ENCODE assay signal across 1 cellular context in genomic region chr6:43427406-43428111, GRCh38.
TF ChIP-seq lines count a peak whose summit lies in the region.

Gene ABCC10, plus strand, starts transcription at chr6:43427541. Its CDS starts 438 bp downstream, at chr6:43427979.

TF ChIP-seq in HepG2, 621 proteins besides CTCF, POLR2A, EP300 and RAD21 (continued from another document and continues in another):
- TF ChIP-seq REST (IDR thresholded peaks at IDR 0.05; ENCODE audit: borderline replicate concordance in 1 of 2, low read depth in 1 of 2, low read length in 2 of 2) = peak in 1 of 2 experiments; percentile 42; a peak in 1 of 4 replicates
- TF ChIP-seq ZBTB21 (CRISPR knock-in tag; IDR thresholded peaks at IDR 0.05) = peak; percentile 95; the same call in 1 of the 2 replicates
- TF ChIP-seq ARID2 (CRISPR knock-in tag; IDR thresholded peaks at IDR 0.05; ENCODE audit: borderline replicate concordance) = no peak
- no peak for TF ChIP-seq ZNF737 (CRISPR knock-in tag; IDR thresholded peaks at IDR 0.05; ENCODE audit: borderline replicate concordance)
- peak; percentile 94 for TF ChIP-seq ELF1 (CRISPR knock-in tag; IDR thresholded peaks at IDR 0.05)
- no peak for TF ChIP-seq SMC3 (IDR thresholded peaks at IDR 0.05; ENCODE audit: low read length)
- TF ChIP-seq ZNF615 (CRISPR knock-in tag; IDR thresholded peaks at IDR 0.05; ENCODE audit: borderline replicate concordance) = no peak
- peak; percentile 50; the same call in 1 of the 2 replicates for TF ChIP-seq FOXK1 (CRISPR knock-in tag; IDR thresholded peaks at IDR 0.05; ENCODE audit: borderline replicate concordance, low read depth)
- TF ChIP-seq BORCS8-MEF2B (CRISPR knock-in tag; IDR thresholded peaks at IDR 0.05) = no peak
- TF ChIP-seq HNRNPH1 (optimal IDR thresholded peaks at IDR 0.05; ENCODE audit: low read depth, low read length) = peak; percentile 19
- TF ChIP-seq HOXA9 (CRISPR knock-in tag; IDR thresholded peaks at IDR 0.05; ENCODE audit: borderline replicate concordance) = no peak
- TF ChIP-seq NFE2L2 (IDR thresholded peaks at IDR 0.05; ENCODE audit: low read length) = no peak; the same call in 1 of the 2 replicates
- no peak for TF ChIP-seq PRPF4 (IDR thresholded peaks at IDR 0.05; ENCODE audit: low read depth, low read length, poor library complexity, severe bottlenecking)
- TF ChIP-seq ELF4 (CRISPR knock-in tag; IDR thresholded peaks at IDR 0.05; ENCODE audit: borderline replicate concordance) = peak; percentile 44; the same call in 1 of the 2 replicates
- no peak for TF ChIP-seq GTF3A (CRISPR knock-in tag; conservative IDR thresholded peaks at IDR 0.05)
- no peak for TF ChIP-seq DNMT3B (CRISPR knock-in tag; conservative IDR thresholded peaks at IDR 0.05)
- TF ChIP-seq MXD3 (CRISPR knock-in tag; IDR thresholded peaks at IDR 0.05) = peak; percentile 46
- no peak for TF ChIP-seq CENPBD1 (CRISPR knock-in tag; IDR thresholded peaks at IDR 0.05; ENCODE audit: borderline replicate concordance, low read depth)
- TF ChIP-seq THAP9 (CRISPR knock-in tag; IDR thresholded peaks at IDR 0.05; ENCODE audit: borderline replicate concordance) = peak; percentile 86
- TF ChIP-seq FOXC1 (CRISPR knock-in tag; IDR thresholded peaks at IDR 0.05; ENCODE audit: borderline replicate concordance) = peak; percentile 91
- peak; percentile 52; the same call in 1 of the 2 replicates for TF ChIP-seq MEIS2 (CRISPR knock-in tag; IDR thresholded peaks at IDR 0.05)
- 0 out of 2 replicates have a peak, but pooled peaks have one; percentile 37 for TF ChIP-seq ZNF296 (CRISPR knock-in tag; conservative IDR thresholded peaks at IDR 0.05)
- no peak for TF ChIP-seq ZBTB2 (CRISPR knock-in tag; IDR thresholded peaks at IDR 0.05; ENCODE audit: low read depth)
- no peak for TF ChIP-seq PCBP2 (optimal IDR thresholded peaks at IDR 0.05; ENCODE audit: low read depth, low read length, poor library complexity, severe bottlenecking)
- TF ChIP-seq PITX1 (CRISPR knock-in tag; IDR thresholded peaks at IDR 0.05) = peak; percentile 62
- TF ChIP-seq SP2 (CRISPR knock-in tag; IDR thresholded peaks at IDR 0.05) = no peak
- TF ChIP-seq, protein P1, sequence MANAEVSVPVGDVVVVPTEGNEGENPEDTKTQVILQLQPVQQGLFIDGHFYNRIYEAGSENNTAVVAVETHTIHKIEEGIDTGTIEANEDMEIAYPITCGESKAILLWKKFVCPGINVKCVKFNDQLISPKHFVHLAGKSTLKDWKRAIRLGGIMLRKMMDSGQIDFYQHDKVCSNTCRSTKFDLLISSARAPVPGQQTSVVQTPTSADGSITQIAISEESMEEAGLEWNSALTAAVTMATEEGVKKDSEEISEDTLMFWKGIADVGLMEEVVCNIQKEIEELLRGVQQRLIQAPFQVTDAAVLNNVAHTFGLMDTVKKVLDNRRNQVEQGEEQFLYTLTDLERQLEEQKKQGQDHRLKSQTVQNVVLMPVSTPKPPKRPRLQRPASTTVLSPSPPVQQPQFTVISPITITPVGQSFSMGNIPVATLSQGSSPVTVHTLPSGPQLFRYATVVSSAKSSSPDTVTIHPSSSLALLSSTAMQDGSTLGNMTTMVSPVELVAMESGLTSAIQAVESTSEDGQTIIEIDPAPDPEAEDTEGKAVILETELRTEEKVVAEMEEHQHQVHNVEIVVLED (CRISPR knock-in tag; IDR thresholded peaks at IDR 0.05; ENCODE audit: borderline replicate concordance) = peak; percentile 87
- no peak for TF ChIP-seq ZFP36L2 (CRISPR knock-in tag; IDR thresholded peaks at IDR 0.05)
- TF ChIP-seq FOXO1 (CRISPR knock-in tag; IDR thresholded peaks at IDR 0.05) = peak; percentile 35
- no peak; the same call in 1 of the 2 replicates for TF ChIP-seq ZNF431 (CRISPR knock-in tag; IDR thresholded peaks at IDR 0.05; ENCODE audit: borderline replicate concordance, low read depth)
- TF ChIP-seq ETS1 (CRISPR knock-in tag; IDR thresholded peaks at IDR 0.05) = no peak
- TF ChIP-seq SETDB1 (CRISPR knock-in tag; IDR thresholded peaks at IDR 0.05; ENCODE audit: borderline replicate concordance) = no peak
- TF ChIP-seq, protein P2, sequence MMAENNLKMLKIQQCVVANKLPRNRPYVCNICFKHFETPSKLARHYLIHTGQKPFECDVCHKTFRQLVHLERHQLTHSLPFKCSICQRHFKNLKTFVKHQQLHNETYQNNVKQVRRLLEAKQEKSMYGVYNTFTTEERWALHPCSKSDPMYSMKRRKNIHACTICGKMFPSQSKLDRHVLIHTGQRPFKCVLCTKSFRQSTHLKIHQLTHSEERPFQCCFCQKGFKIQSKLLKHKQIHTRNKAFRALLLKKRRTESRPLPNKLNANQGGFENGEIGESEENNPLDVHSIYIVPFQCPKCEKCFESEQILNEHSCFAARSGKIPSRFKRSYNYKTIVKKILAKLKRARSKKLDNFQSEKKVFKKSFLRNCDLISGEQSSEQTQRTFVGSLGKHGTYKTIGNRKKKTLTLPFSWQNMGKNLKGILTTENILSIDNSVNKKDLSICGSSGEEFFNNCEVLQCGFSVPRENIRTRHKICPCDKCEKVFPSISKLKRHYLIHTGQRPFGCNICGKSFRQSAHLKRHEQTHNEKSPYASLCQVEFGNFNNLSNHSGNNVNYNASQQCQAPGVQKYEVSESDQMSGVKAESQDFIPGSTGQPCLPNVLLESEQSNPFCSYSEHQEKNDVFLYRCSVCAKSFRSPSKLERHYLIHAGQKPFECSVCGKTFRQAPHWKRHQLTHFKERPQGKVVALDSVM (CRISPR knock-in tag; IDR thresholded peaks at IDR 0.05) = no peak
- TF ChIP-seq GABPA (IDR thresholded peaks at IDR 0.05; ENCODE audit: low read depth, low read length) = peak; percentile 42; the same call in 1 of the 2 replicates
- peak; percentile 83 for TF ChIP-seq GABPA (CRISPR knock-in tag; IDR thresholded peaks at IDR 0.05; ENCODE audit: low read depth)
- TF ChIP-seq ZNF562 (CRISPR knock-in tag; IDR thresholded peaks at IDR 0.05; ENCODE audit: borderline replicate concordance) = no peak
- TF ChIP-seq TCF7 (IDR thresholded peaks at IDR 0.05; ENCODE audit: low read depth) = no peak
- TF ChIP-seq ZMYM2 (CRISPR knock-in tag; IDR thresholded peaks at IDR 0.05) = no peak
- TF ChIP-seq FOXJ3 (CRISPR knock-in tag; IDR thresholded peaks at IDR 0.05; ENCODE audit: borderline replicate concordance) = peak; percentile 75; the same call in 1 of the 2 replicates
- TF ChIP-seq, protein P3, sequence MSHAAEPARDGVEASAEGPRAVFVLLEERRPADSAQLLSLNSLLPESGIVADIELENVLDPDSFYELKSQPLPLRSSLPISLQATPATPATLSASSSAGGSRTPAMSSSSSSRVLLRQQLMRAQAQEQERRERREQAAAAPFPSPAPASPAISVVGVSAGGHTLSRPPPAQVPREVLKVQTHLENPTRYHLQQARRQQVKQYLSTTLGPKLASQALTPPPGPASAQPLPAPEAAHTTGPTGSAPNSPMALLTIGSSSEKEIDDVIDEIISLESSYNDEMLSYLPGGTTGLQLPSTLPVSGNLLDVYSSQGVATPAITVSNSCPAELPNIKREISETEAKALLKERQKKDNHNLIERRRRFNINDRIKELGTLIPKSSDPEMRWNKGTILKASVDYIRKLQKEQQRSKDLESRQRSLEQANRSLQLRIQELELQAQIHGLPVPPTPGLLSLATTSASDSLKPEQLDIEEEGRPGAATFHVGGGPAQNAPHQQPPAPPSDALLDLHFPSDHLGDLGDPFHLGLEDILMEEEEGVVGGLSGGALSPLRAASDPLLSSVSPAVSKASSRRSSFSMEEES (CRISPR knock-in tag; IDR thresholded peaks at IDR 0.05) = no peak
